Comparison of ENCODE assay signal across 9 cellular contexts in the genomic region with DNA sequence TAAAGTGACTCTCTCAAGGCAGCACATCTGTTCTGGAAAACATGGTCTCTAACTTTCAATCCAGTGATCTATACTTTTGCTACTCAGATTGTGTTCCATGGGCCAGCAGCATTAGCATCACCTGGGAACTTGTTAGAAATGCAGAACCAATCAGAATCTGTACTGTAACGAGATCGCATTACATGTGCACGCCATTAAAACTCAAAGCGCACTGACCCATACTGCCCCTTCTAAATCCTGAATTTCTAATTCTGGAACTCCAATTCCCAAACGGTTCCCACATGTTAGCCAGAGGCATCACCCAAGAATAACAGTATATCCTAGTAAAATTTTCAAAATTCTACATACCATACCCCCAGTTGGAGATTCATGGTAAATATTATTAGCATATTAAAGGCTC. TPM values are rescaled to one million over a fixed set of nuclear protein-coding genes. Genes with fewer than 3 reads are reported as not detected.
DNase-seq lines count a peak whose midpoint lies in the region; ATAC-seq and TF ChIP-seq lines count a peak whose summit lies in the region.
"Had no signal": no experiment of that assay in that cellular context is flagged by ENCODE, and none has a peak within 500 bp of the region (broad histone marks: within the 10 kb centered on the region; RNA-seq: fewer than 3 reads in every experiment).

No MANE protein-coding gene starts in this region.

- intact Hi-C loops in activated naive CD4-positive, alpha-beta T cell treated with anti-CD3 and anti-CD28 coated beads for 36 hours (cut with micrococcal nuclease) = loop anchor here (5.0 to 10.0 kb wide), 4 partner anchors 183 to 458 kb away; a partner anchor contains a TSS
- intact Hi-C loops in left lung (cut with DNase I) (no loop called here), transverse colon (cut with DNase I; ENCODE audit: low total_unique reads) (no loop called here)
- intact Hi-C loops in CD4-positive, alpha-beta memory T cell (cut with micrococcal nuclease) = loop anchor here (5.0 to 10.0 kb wide), 6 partner anchors 123 to 1318 kb away; a partner anchor contains a TSS

- H3K4me3 ChIP-seq in adipocyte (ENCODE audit: low read length) (peak overlapping the region; percentile 94), left lung (peak overlapping the region; percentile 77 to 96), transverse colon (peak overlapping the region in 3 of 4 donors; percentile 97 to 98 (median 97))
- H3K4me3 ChIP-seq in CD4-positive, alpha-beta memory T cell (ENCODE audit: low read length in 2 of 2) = no peak overlapping the region

- H3K27ac ChIP-seq in left lung (no peak overlapping the region), transverse colon (no peak overlapping the region)
- H3K27ac ChIP-seq in CD4-positive, alpha-beta memory T cell (ENCODE audit: low read depth, low read length) = no peak overlapping the region

- ATAC-seq in activated naive CD4-positive, alpha-beta T cell treated with anti-CD3 and anti-CD28 coated beads, Interleukin-2, amount 50 U/mL, for 72 hours = no peak
- no peak for ATAC-seq in left lung

- no peaks in the 10 kb centered on the region for H3K27me3 Mint-ChIP-seq in activated naive CD4-positive, alpha-beta T cell treated with anti-CD3 and anti-CD28 coated beads for 36 hours (ENCODE audit: low read depth)
- peaks cover 0 to 5% of the 10 kb centered on the region in 2 donors for H3K27me3 Mint-ChIP-seq in CD4-positive, alpha-beta memory T cell

- H3K36me3 ChIP-seq in adipocyte (ENCODE audit: control insufficient read depth, insufficient read depth, low read length, severe bottlenecking) = no peaks in the 10 kb centered on the region
- peaks cover 0 to under 1% of the 10 kb centered on the region in 2 donors for H3K36me3 ChIP-seq in left lung
- no peaks in the 10 kb centered on the region for H3K36me3 ChIP-seq in transverse colon
- H3K36me3 ChIP-seq in CD4-positive, alpha-beta memory T cell (ENCODE audit: insufficient read depth, low read length) = no peaks in the 10 kb centered on the region

- TF ChIP-seq EP300 in transverse colon (IDR thresholded peaks at IDR 0.05; ENCODE audit: low read depth) = no peak

- no peak overlapping the region for H3K27ac Mint-ChIP-seq in activated naive CD4-positive, alpha-beta T cell treated with anti-CD3 and anti-CD28 coated beads for 36 hours
- H3K27ac Mint-ChIP-seq in activated naive CD4-positive, alpha-beta T cell treated with anti-CD3 and anti-CD28 coated beads, Interleukin-2, amount 50 U/mL, for 72 hours = peak overlapping the region in 1 of 2 donors; percentile 13
- H3K27ac Mint-ChIP-seq in CD4-positive, alpha-beta memory T cell = peak overlapping the region in 3 of 7 donors; percentile 28 to 40 (median 32)

- POLR2A ChIA-PET in CD4-positive, alpha-beta memory T cell (lab: Charles Lee; ENCODE audit: partially characterized antibody) = interaction anchor here (0.7 to 2.6 kb wide), 11 partner anchors 12 to 653 kb away, joined by 3 to 34 read pairs (median 4); a partner anchor contains a TSS

- H3K9me3 ChIP-seq in adipocyte (ENCODE audit: control insufficient read depth, low read length) (no peaks in the 10 kb centered on the region), left lung (no peaks in the 10 kb centered on the region), transverse colon (no peaks in the 10 kb centered on the region)
- H3K9me3 ChIP-seq in CD4-positive, alpha-beta memory T cell (ENCODE audit: control insufficient read depth in 1 of 2, low read length in 2 of 2) = no peaks in the 10 kb centered on the region

- no peak for TF ChIP-seq POLR2A in transverse colon (IDR thresholded peaks at IDR 0.05)

- H3K4me1 ChIP-seq in adipocyte (ENCODE audit: control insufficient read depth, insufficient read depth, low read length) (peaks cover 47% of the 10 kb centered on the region), left lung (peaks cover 12 to 49% of the 10 kb centered on the region in 2 donors), transverse colon (peaks cover 5 to 34% (median 19%) of the 10 kb centered on the region in 4 donors)
- H3K4me1 ChIP-seq in CD4-positive, alpha-beta memory T cell (ENCODE audit: insufficient read depth, low read length) = peaks cover 27% of the 10 kb centered on the region

- H3K4me1 Mint-ChIP-seq in activated naive CD4-positive, alpha-beta T cell treated with anti-CD3 and anti-CD28 coated beads for 36 hours (ENCODE audit: low read depth) = peaks cover 4% of the 10 kb centered on the region
- H3K4me1 Mint-ChIP-seq in CD4-positive, alpha-beta memory T cell = peaks cover 5 to 13% (median 6%) of the 10 kb centered on the region in 4 donors

- H3K9ac ChIP-seq in adipocyte (ENCODE audit: low read length) = peak overlapping the region; percentile 90

- H3K4me3 Mint-ChIP-seq in activated naive CD4-positive, alpha-beta T cell treated with anti-CD3 and anti-CD28 coated beads for 36 hours = peak overlapping the region; percentile 51
- H3K4me3 Mint-ChIP-seq in CD4-positive, alpha-beta memory T cell = peak overlapping the region in 4 of 8 donors; percentile 53 to 99 (median 84)

- in situ Hi-C loops in transverse colon (cut with MboI; ENCODE audit: low pct_ligation_motif_present in 1 of 4, low pct_unique_long_range_greater_than_20kb in 1 of 4, low sequenced_read_pairs in 3 of 4) = no loop called here

- TF ChIP-seq CTCF in left lung (IDR thresholded peaks at IDR 0.05) (no peak), transverse colon (IDR thresholded peaks at IDR 0.05) (no peak)

- DNase-seq in activated naive CD4-positive, alpha-beta T cell treated with anti-CD3 and anti-CD28 coated beads for 36 hours = no peak
- no peak for DNase-seq in activated naive CD4-positive, alpha-beta T cell treated with anti-CD3 and anti-CD28 coated beads, Interleukin-2, amount 50 U/mL, for 72 hours (ENCODE audit: low spot score in 2 of 2)
- DNase-seq in adipocyte (ENCODE audit: low read depth) (peak; percentile 30), left lung (no peak), transverse colon (no peak), hypothalamus (lab: John Stamatoyannopoulos, UW) (no peak)
- DNase-seq in CD4-positive, alpha-beta memory T cell = no peak
- DNase-seq in activated effector memory CD4-positive, alpha-beta T cell treated with anti-CD3 and anti-CD28 coated beads, Interleukin-2, amount 50 U/mL, for 16 hours = no peak
- DNase-seq: NCI-H1417 treated with DMSO at 0.1 percent for 48 hours had no signal

- CTCF ChIA-PET in activated naive CD4-positive, alpha-beta T cell treated with anti-CD3 and anti-CD28 coated beads for 36 hours (lab: Charles Lee) = interaction anchor here (0.5 to 3.5 kb wide), 11 partner anchors 8 to 211 kb away, joined by 3 to 23 read pairs (median 7); a partner anchor contains a TSS
- CTCF ChIA-PET in CD4-positive, alpha-beta memory T cell (lab: Charles Lee; ENCODE audit: partially characterized antibody) = interaction anchor here (1.0 to 4.0 kb wide), 15 partner anchors 8 to 198 kb away, joined by 3 to 22 read pairs (median 6); a partner anchor contains a TSS

- H3K27me3 ChIP-seq in adipocyte (replicated peaks; ENCODE audit: control insufficient read depth, insufficient read depth, low read length) (no peaks in the 10 kb centered on the region), left lung (no peaks in the 10 kb centered on the region), transverse colon (no peaks in the 10 kb centered on the region)
- H3K27me3 ChIP-seq in CD4-positive, alpha-beta memory T cell (ENCODE audit: insufficient read depth, low read length) = no peaks in the 10 kb centered on the region

- no peaks in the 10 kb centered on the region for H3K9me3 Mint-ChIP-seq in activated naive CD4-positive, alpha-beta T cell treated with anti-CD3 and anti-CD28 coated beads for 36 hours
- no peaks in the 10 kb centered on the region for H3K9me3 Mint-ChIP-seq in activated naive CD4-positive, alpha-beta T cell treated with anti-CD3 and anti-CD28 coated beads, Interleukin-2, amount 50 U/mL, for 72 hours
- no peaks in the 10 kb centered on the region for H3K9me3 Mint-ChIP-seq in CD4-positive, alpha-beta memory T cell

- 62 to 63% methylated on average over 5 of the region's 5 CpGs for WGBS in transverse colon (ENCODE audit: low coverage in 1 of 2), 2 donors

- H3K36me3 Mint-ChIP-seq in activated naive CD4-positive, alpha-beta T cell treated with anti-CD3 and anti-CD28 coated beads for 36 hours (ENCODE audit: low read depth) = peaks cover 2% of the 10 kb centered on the region
- H3K36me3 Mint-ChIP-seq in activated naive CD4-positive, alpha-beta T cell treated with anti-CD3 and anti-CD28 coated beads, Interleukin-2, amount 50 U/mL, for 72 hours = no peaks in the 10 kb centered on the region
- peaks cover 0 to 5% of the 10 kb centered on the region in 2 donors for H3K36me3 Mint-ChIP-seq in CD4-positive, alpha-beta memory T cell

RNA-seq across cellular contexts. Expression of a gene that starts 10.5 kb away (rescaled TPM):
- total RNA-seq in activated naive CD4-positive, alpha-beta T cell treated with anti-CD3 and anti-CD28 coated beads for 36 hours = 10 to 100 TPM; 54.0 to 61.7 TPM
- total RNA-seq in activated naive CD4-positive, alpha-beta T cell treated with anti-CD3 and anti-CD28 coated beads, Interleukin-2, amount 50 U/mL, for 72 hours = 10 to 100 TPM; 45.6 to 97.1 TPM
- total RNA-seq in left lung (100 to 1,000 TPM; 121 to 132 TPM), transverse colon (100 to 1,000 TPM; 109 to 134 (median 122) TPM)
- 100 to 1,000 TPM; 105 to 115 TPM for total RNA-seq in CD4-positive, alpha-beta memory T cell
- polyA plus RNA-seq in CD4-positive, alpha-beta memory T cell = 10 to 100 TPM; 24.4 to 78.0 TPM

RNA-seq across cellular contexts. Expression of a gene that starts 30.8 kb away (rescaled TPM):
- total RNA-seq in activated naive CD4-positive, alpha-beta T cell treated with anti-CD3 and anti-CD28 coated beads for 36 hours = 1 to 10 TPM; 2.6 to 3.4 TPM
- total RNA-seq in activated naive CD4-positive, alpha-beta T cell treated with anti-CD3 and anti-CD28 coated beads, Interleukin-2, amount 50 U/mL, for 72 hours = 1 to 10 TPM; 2.1 to 6.4 TPM
- total RNA-seq in left lung (1 to 10 TPM; 2.8 to 3.4 TPM), transverse colon (1 to 10 TPM in 1 of 4 donors, under 1 TPM in 1, not detected in 2; 0.82 to 1.3 TPM)
- total RNA-seq in CD4-positive, alpha-beta memory T cell = 1 to 10 TPM; 5.3 to 7.5 TPM
- polyA plus RNA-seq in CD4-positive, alpha-beta memory T cell = 1 to 10 TPM; 1.5 to 1.6 TPM

RNA-seq across cellular contexts. Expression of a gene that starts 30.9 kb away (rescaled TPM):
- total RNA-seq in activated naive CD4-positive, alpha-beta T cell treated with anti-CD3 and anti-CD28 coated beads for 36 hours = 10 to 100 TPM; 67.2 to 70.8 TPM
- total RNA-seq in activated naive CD4-positive, alpha-beta T cell treated with anti-CD3 and anti-CD28 coated beads, Interleukin-2, amount 50 U/mL, for 72 hours = 100 to 1,000 TPM in 1 of 2 donors, 10 to 100 TPM in 1; 14.3 to 173 TPM
- total RNA-seq in left lung (10 to 100 TPM in 1 of 2 donors, 1 to 10 TPM in 1; 9.2 to 17.7 TPM), transverse colon (1 to 10 TPM in 2 of 4 donors, not detected in 2; 2.3 to 7.0 TPM)
- total RNA-seq in CD4-positive, alpha-beta memory T cell = 10 to 100 TPM; 36.3 to 41.0 TPM
- polyA plus RNA-seq in CD4-positive, alpha-beta memory T cell = 100 to 1,000 TPM in 1 of 2 donors, 10 to 100 TPM in 1; 56.1 to 107 TPM

RNA-seq across cellular contexts. Expression of a gene that starts 47.4 kb away (rescaled TPM):
- total RNA-seq in activated naive CD4-positive, alpha-beta T cell treated with anti-CD3 and anti-CD28 coated beads for 36 hours = 1 to 10 TPM; 1.1 to 2.3 TPM
- 1 to 10 TPM in 1 of 2 donors, under 1 TPM in 1; 0.89 to 1.6 TPM for total RNA-seq in activated naive CD4-positive, alpha-beta T cell treated with anti-CD3 and anti-CD28 coated beads, Interleukin-2, amount 50 U/mL, for 72 hours
- total RNA-seq in left lung = 1 to 10 TPM; 2.0 to 8.2 TPM
- total RNA-seq in transverse colon = 1 to 10 TPM in 3 of 4 donors, under 1 TPM in 1; 0.37 to 6.1 (median 3.5) TPM
- total RNA-seq in CD4-positive, alpha-beta memory T cell = 10 to 100 TPM; 10.9 to 11.5 TPM
- 1 to 10 TPM in 1 of 2 donors, under 1 TPM in 1; 0.25 to 3.4 TPM for polyA plus RNA-seq in CD4-positive, alpha-beta memory T cell

RNA-seq across cellular contexts. Expression of a gene that starts 51.1 kb away (rescaled TPM):
- total RNA-seq in activated naive CD4-positive, alpha-beta T cell treated with anti-CD3 and anti-CD28 coated beads for 36 hours = 1 to 10 TPM in 1 of 2 experiments, under 1 TPM in 1; 0.95 to 1.6 TPM
- total RNA-seq in activated naive CD4-positive, alpha-beta T cell treated with anti-CD3 and anti-CD28 coated beads, Interleukin-2, amount 50 U/mL, for 72 hours = 1 to 10 TPM in 1 of 2 donors, under 1 TPM in 1; 0.91 to 4.6 TPM
- total RNA-seq in left lung (10 to 100 TPM; 29.6 to 37.0 TPM), transverse colon (10 to 100 TPM; 29.7 to 46.4 (median 41.9) TPM)
- not detected for total RNA-seq in CD4-positive, alpha-beta memory T cell
- under 1 TPM in 1 of 2 donors, not detected in 1; 0.14 TPM for polyA plus RNA-seq in CD4-positive, alpha-beta memory T cell

Comparison
In these comparisons a context has a peak if more than half of its experiments do, and no peak if none do; other contexts are left out.
1. H3K4me3 ChIP-seq: peak in adipocyte (single experiment), left lung (2 of 2) and transverse colon (3 of 4); none in CD4-positive, alpha-beta memory T cell (0 of 2).
2. intact Hi-C loops: an anchor here in activated naive CD4-positive, alpha-beta T cell treated with anti-CD3 and anti-CD28 coated beads for 36 hours (5.0 to 10.0 kb wide) and CD4-positive, alpha-beta memory T cell (5.0 to 10.0 kb wide); none called in left lung and transverse colon.